Comparison of ENCODE assay signal across 1 cellular context in the genomic region with DNA sequence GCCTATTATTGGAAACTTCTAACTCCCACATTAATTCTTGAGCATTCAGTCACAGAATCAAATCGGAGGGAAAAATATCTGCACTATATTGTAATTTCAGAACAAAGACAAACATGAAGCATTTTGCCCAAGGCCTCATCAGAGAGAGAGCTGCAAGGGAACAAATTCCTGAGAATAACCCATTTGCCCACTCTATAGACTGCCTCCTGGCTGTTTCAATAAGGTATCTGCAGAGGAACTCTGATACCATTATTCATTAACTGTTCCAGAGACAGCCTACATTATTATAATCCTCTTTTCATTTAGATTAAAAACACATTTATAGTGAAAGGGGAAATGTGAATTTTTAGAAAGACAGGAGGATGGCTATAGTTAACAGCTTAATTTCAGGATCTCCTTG.
TF ChIP-seq lines count a peak whose summit lies in the region.

No MANE protein-coding gene starts in this region.

TF ChIP-seq in SK-N-SH treated with all-trans-retinoic acid at 6 μM for 48 hours, 23 proteins besides CTCF, POLR2A, EP300 and RAD21 (continued from another document):
- TF ChIP-seq, protein P1, sequence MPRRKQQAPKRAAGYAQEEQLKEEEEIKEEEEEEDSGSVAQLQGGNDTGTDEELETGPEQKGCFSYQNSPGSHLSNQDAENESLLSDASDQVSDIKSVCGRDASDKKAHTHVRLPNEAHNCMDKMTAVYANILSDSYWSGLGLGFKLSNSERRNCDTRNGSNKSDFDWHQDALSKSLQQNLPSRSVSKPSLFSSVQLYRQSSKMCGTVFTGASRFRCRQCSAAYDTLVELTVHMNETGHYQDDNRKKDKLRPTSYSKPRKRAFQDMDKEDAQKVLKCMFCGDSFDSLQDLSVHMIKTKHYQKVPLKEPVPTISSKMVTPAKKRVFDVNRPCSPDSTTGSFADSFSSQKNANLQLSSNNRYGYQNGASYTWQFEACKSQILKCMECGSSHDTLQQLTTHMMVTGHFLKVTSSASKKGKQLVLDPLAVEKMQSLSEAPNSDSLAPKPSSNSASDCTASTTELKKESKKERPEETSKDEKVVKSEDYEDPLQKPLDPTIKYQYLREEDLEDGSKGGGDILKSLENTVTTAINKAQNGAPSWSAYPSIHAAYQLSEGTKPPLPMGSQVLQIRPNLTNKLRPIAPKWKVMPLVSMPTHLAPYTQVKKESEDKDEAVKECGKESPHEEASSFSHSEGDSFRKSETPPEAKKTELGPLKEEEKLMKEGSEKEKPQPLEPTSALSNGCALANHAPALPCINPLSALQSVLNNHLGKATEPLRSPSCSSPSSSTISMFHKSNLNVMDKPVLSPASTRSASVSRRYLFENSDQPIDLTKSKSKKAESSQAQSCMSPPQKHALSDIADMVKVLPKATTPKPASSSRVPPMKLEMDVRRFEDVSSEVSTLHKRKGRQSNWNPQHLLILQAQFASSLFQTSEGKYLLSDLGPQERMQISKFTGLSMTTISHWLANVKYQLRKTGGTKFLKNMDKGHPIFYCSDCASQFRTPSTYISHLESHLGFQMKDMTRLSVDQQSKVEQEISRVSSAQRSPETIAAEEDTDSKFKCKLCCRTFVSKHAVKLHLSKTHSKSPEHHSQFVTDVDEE (CRISPR knock-in tag; IDR thresholded peaks at IDR 0.05) = no peak
- TF ChIP-seq, protein P2, sequence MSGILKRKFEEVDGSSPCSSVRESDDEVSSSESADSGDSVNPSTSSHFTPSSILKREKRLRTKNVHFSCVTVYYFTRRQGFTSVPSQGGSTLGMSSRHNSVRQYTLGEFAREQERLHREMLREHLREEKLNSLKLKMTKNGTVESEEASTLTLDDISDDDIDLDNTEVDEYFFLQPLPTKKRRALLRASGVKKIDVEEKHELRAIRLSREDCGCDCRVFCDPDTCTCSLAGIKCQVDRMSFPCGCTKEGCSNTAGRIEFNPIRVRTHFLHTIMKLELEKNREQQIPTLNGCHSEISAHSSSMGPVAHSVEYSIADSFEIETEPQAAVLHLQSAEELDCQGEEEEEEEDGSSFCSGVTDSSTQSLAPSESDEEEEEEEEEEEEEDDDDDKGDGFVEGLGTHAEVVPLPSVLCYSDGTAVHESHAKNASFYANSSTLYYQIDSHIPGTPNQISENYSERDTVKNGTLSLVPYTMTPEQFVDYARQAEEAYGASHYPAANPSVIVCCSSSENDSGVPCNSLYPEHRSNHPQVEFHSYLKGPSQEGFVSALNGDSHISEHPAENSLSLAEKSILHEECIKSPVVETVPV (CRISPR knock-in tag; IDR thresholded peaks at IDR 0.05) = no peak
- TF ChIP-seq ZNF8 (CRISPR knock-in tag; IDR thresholded peaks at IDR 0.05) (no peak), ZFP3 (CRISPR knock-in tag; IDR thresholded peaks at IDR 0.05) (no peak), SNAI2 (CRISPR knock-in tag; IDR thresholded peaks at IDR 0.05) (no peak), ZNF70 (CRISPR knock-in tag; IDR thresholded peaks at IDR 0.05) (no peak), ESRRG (CRISPR knock-in tag; IDR thresholded peaks at IDR 0.05) (no peak), TCF4 (CRISPR knock-in tag; IDR thresholded peaks at IDR 0.05; ENCODE audit: borderline replicate concordance) (no peak), BACH2 (CRISPR knock-in tag; IDR thresholded peaks at IDR 0.05; ENCODE audit: borderline replicate concordance) (no peak)
